1 cellular context compared by ENCODE assay signal in the genomic region with DNA sequence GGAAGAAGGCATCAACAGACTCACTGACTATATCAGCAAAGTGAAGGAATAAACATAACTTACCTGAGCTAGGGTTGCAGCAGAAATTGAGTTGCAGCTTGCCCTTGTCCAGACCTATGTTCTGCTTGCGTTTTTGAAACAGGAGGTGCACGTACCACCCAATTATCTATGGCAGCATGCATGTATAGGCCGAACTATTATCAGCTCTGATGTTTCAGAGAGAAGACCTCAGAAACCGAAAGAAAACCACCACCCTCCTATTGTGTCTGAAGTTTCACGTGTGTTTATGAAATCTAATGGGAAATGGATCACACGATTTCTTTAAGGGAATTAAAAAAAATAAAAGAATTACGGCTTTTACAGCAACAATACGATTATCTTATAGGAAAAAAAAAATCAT.
TF ChIP-seq lines count a peak whose summit lies in the region.

No MANE protein-coding gene starts in this region.

TF ChIP-seq in HCT116, 20 proteins besides CTCF, POLR2A, EP300 and RAD21:
- TF ChIP-seq EZH2 (IDR thresholded peaks at IDR 0.05) (no peak), CEBPB (IDR thresholded peaks at IDR 0.05; ENCODE audit: low read depth) (no peak), CBX3 (IDR thresholded peaks at IDR 0.05; ENCODE audit: low read depth) (no peak), POLR2AphosphoS5 (IDR thresholded peaks at IDR 0.05; ENCODE audit: low read depth, low read length) (no peak), FOSL1 (IDR thresholded peaks at IDR 0.05; ENCODE audit: low read depth) (no peak), JUND (IDR thresholded peaks at IDR 0.05) (no peak), TCF7L2 (IDR thresholded peaks at IDR 0.05; ENCODE audit: borderline replicate concordance, extremely low read depth, insufficient read depth, insufficient read length) (no peak)
- TF ChIP-seq, protein P1, sequence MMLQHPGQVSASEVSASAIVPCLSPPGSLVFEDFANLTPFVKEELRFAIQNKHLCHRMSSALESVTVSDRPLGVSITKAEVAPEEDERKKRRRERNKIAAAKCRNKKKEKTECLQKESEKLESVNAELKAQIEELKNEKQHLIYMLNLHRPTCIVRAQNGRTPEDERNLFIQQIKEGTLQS (IDR thresholded peaks at IDR 0.05), result no peak
- TF ChIP-seq, protein P2, sequence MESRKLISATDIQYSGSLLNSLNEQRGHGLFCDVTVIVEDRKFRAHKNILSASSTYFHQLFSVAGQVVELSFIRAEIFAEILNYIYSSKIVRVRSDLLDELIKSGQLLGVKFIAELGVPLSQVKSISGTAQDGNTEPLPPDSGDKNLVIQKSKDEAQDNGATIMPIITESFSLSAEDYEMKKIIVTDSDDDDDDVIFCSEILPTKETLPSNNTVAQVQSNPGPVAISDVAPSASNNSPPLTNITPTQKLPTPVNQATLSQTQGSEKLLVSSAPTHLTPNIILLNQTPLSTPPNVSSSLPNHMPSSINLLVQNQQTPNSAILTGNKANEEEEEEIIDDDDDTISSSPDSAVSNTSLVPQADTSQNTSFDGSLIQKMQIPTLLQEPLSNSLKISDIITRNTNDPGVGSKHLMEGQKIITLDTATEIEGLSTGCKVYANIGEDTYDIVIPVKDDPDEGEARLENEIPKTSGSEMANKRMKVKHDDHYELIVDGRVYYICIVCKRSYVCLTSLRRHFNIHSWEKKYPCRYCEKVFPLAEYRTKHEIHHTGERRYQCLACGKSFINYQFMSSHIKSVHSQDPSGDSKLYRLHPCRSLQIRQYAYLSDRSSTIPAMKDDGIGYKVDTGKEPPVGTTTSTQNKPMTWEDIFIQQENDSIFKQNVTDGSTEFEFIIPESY (IDR thresholded peaks at IDR 0.05; ENCODE audit: extremely low read depth, insufficient replicate concordance, low read length), result no peak
